In genomic region chr11:108221981-108222685, GRCh38 we compare ENCODE assay signal across 1 cellular context.
TF ChIP-seq lines count a peak whose summit lies in the region.

Gene NPAT, minus strand, starts transcription at chr11:108222638. Its CDS starts 102 bp downstream, at chr11:108222536.

TF ChIP-seq in HepG2, 621 proteins besides CTCF, POLR2A, EP300 and RAD21 (continued from another document):
- TF ChIP-seq USF2 (IDR thresholded peaks at IDR 0.05; ENCODE audit: low read depth, low read length) (no peak), USF2 (CRISPR knock-in tag; IDR thresholded peaks at IDR 0.05; ENCODE audit: borderline replicate concordance) (no peak), RNF219 (CRISPR knock-in tag; IDR thresholded peaks at IDR 0.05) (no peak), FOXO4 (CRISPR knock-in tag; conservative IDR thresholded peaks at IDR 0.05) (no peak), CENPX (CRISPR knock-in tag; IDR thresholded peaks at IDR 0.05) (no peak), ZC3H13 (CRISPR knock-in tag; IDR thresholded peaks at IDR 0.05) (no peak), GMEB1 (CRISPR knock-in tag; IDR thresholded peaks at IDR 0.05; ENCODE audit: borderline replicate concordance) (no peak)
